ENCODE assay signal across 23 cellular contexts in genomic region chr4:67565284-67565683, GRCh38. TPM values are rescaled to one million over a fixed set of nuclear protein-coding genes. Genes with fewer than 3 reads are reported as not detected.
"Had no signal": no experiment of that assay in that cellular context is flagged by ENCODE, and none has a peak within 500 bp of the region (broad histone marks: within the 10 kb centered on the region; RNA-seq: fewer than 3 reads in every experiment).

No MANE protein-coding gene starts in this region.

- H3K36me3 ChIP-seq: left ventricle myocardium inferior, upper lobe of right lung had no signal

- H3K4me3 Mint-ChIP-seq: activated CD4-positive, alpha-beta T cell treated with anti-CD3 and anti-CD28 coated beads, Interleukin-2, amount 10 ng/mL, durations not matched to agents 24 days and 14 days; activated CD8-positive, alpha-beta T cell treated with anti-CD3 and anti-CD28 coated beads, Interleukin-2, amount 10 ng/mL, durations not matched to agents 7 days and 5 days; activated naive CD8-positive, alpha-beta T cell; natural killer cell treated with Interleukin-12 subunit alpha and Interleukin-12 subunit beta and Interleukin-15 and Interleukin-18, amount 100 ng/mL, for 72 hours; stimulated activated naive CD8-positive, alpha-beta T cell treated with anti-CD3 and anti-CD28 coated beads, Interleukin-15, amount 100 ng/mL, for 72 hours had no signal

- H3K4me1 ChIP-seq: left ventricle myocardium inferior, testis, upper lobe of right lung had no signal

- DNase-seq: activated CD4-positive, alpha-beta T cell treated with anti-CD3 and anti-CD28 coated beads, Interleukin-2, amount 10 ng/mL, durations not matched to agents 24 days and 14 days; activated CD4-positive, CD25-positive, alpha-beta regulatory T cell; activated CD8-positive, alpha-beta memory T cell treated with anti-CD3 and anti-CD28 coated beads, Interleukin-2, amount 50 U/mL, for 4 hours; activated CD8-positive, alpha-beta T cell treated with anti-CD3 and anti-CD28 coated beads, Interleukin-2, amount 10 ng/mL, durations not matched to agents 7 days and 5 days; activated effector memory CD4-positive, alpha-beta T cell treated with anti-CD3 and anti-CD28 coated beads, Interleukin-2, amount 50 U/mL, for 16 hours; activated T-cell treated with anti-CD3 and anti-CD28 coated beads, Interleukin-2, amount 50 U/mL, for 48 hours; hippocampal formation; left ventricle myocardium inferior; right cardiac atrium; small intestine; stimulated activated CD4-positive, alpha-beta T cell treated with anti-CD3 and anti-CD28 coated beads, Interleukin-4, amount 100 ng/mL, for 4 hours; stimulated activated CD8-positive, alpha-beta memory T cell treated with anti-CD3 and anti-CD28 coated beads, Interleukin-4, amount 100 ng/mL, for 48 hours; stimulated activated naive CD8-positive, alpha-beta T cell treated with anti-CD3 and anti-CD28 coated beads, Interleukin-15, amount 100 ng/mL, for 72 hours; SW 1271; testis; upper lobe of right lung had no signal

- H3K27ac Mint-ChIP-seq: activated CD4-positive, alpha-beta T cell treated with anti-CD3 and anti-CD28 coated beads, Interleukin-2, amount 10 ng/mL, durations not matched to agents 24 days and 14 days; activated CD8-positive, alpha-beta T cell treated with anti-CD3 and anti-CD28 coated beads, Interleukin-2, amount 10 ng/mL, durations not matched to agents 7 days and 5 days; activated naive CD8-positive, alpha-beta T cell; natural killer cell treated with Interleukin-12 subunit alpha and Interleukin-12 subunit beta and Interleukin-15 and Interleukin-18, amount 100 ng/mL, for 72 hours; stimulated activated naive CD8-positive, alpha-beta T cell treated with anti-CD3 and anti-CD28 coated beads, Interleukin-15, amount 100 ng/mL, for 72 hours had no signal

- H3K4me3 ChIP-seq: left ventricle myocardium inferior, testis, upper lobe of right lung had no signal

- H3K27me3 ChIP-seq: testis, upper lobe of right lung had no signal

- H3K9me3 Mint-ChIP-seq: activated CD4-positive, alpha-beta T cell treated with anti-CD3 and anti-CD28 coated beads, Interleukin-2, amount 10 ng/mL, durations not matched to agents 24 days and 14 days; natural killer cell treated with Interleukin-12 subunit alpha and Interleukin-12 subunit beta and Interleukin-15 and Interleukin-18, amount 100 ng/mL, for 72 hours; stimulated activated naive CD8-positive, alpha-beta T cell treated with anti-CD3 and anti-CD28 coated beads, Interleukin-15, amount 100 ng/mL, for 72 hours had no signal

- H3K9me3 ChIP-seq: left ventricle myocardium inferior, testis, upper lobe of right lung had no signal

- ATAC-seq: activated CD8-positive, alpha-beta T cell treated with anti-CD3 and anti-CD28 coated beads, Interleukin-2, amount 10 ng/mL, durations not matched to agents 7 days and 5 days; natural killer cell treated with Interleukin-12 subunit alpha and Interleukin-12 subunit beta and Interleukin-15 and Interleukin-18, amount 100 ng/mL, for 72 hours; right cardiac atrium; stimulated activated naive CD8-positive, alpha-beta T cell treated with anti-CD3 and anti-CD28 coated beads, Interleukin-15, amount 100 ng/mL, for 72 hours; upper lobe of right lung had no signal

- H3K27ac ChIP-seq: epithelial cell of prostate, left ventricle myocardium inferior, testis, upper lobe of right lung had no signal

- H3K36me3 Mint-ChIP-seq: activated naive CD8-positive, alpha-beta T cell; natural killer cell treated with Interleukin-12 subunit alpha and Interleukin-12 subunit beta and Interleukin-15 and Interleukin-18, amount 100 ng/mL, for 72 hours had no signal

- H3K27me3 Mint-ChIP-seq: activated CD4-positive, alpha-beta T cell treated with anti-CD3 and anti-CD28 coated beads, Interleukin-2, amount 10 ng/mL, durations not matched to agents 24 days and 14 days; activated naive CD8-positive, alpha-beta T cell; natural killer cell treated with Interleukin-12 subunit alpha and Interleukin-12 subunit beta and Interleukin-15 and Interleukin-18, amount 100 ng/mL, for 72 hours; stimulated activated naive CD8-positive, alpha-beta T cell treated with anti-CD3 and anti-CD28 coated beads, Interleukin-15, amount 100 ng/mL, for 72 hours had no signal

RNA-seq across cellular contexts. Expression of gene STAP1, which starts 6.8 kb away (rescaled TPM):
- total RNA-seq: chondrocyte, dermis microvascular lymphatic vessel endothelial cell, glomerular endothelial cell, kidney epithelial cell, left ventricle myocardium inferior, right cardiac atrium had no signal
- polyA plus RNA-seq: right cardiac atrium had no signal
